ENCODE assay signal across 8 cellular contexts in the genomic region with DNA sequence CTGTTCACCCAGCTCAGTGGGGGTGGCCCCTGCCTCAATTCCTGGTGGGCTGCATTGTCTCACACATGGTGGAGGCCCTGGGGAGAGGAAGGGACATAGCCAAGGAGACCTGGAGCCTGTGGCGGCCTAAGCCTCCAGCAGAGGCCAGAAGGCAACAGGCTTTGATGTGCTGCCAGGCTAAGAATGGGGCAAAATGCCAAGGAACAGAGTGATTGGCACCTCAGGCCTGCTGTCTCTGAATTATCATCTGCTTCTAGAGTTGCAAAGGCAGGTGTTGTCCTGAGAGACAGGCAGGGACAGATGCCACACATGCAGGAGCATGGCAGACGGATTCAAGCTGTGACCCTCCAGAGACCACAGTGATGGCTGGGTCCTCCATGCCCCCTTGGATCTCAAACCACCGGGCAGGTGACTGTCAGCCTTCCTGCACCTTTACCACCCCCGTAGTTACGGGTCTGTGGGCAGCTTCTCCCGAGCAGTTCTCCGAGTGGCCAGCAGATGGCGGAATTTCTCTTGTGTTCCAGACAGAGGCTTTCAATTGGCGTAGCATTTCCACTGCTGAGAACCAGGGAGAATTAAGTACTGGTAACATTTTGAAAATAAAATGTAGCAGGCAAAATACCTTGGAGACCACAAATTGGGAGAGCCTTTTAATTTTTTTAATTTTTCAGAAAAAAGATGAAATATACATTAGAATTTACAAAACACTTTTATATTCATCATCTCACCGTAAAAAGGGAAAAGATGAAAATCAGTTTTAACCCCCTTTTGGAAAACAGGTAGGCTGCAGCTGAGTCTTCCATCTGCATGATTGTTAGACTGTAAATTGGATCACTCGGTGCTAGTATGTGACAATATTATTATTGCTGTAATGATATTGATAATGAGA.
DNase-seq lines count a peak whose midpoint lies in the region; ATAC-seq and TF ChIP-seq lines count a peak whose summit lies in the region.

No MANE protein-coding gene starts in this region.

- peak; percentile 78 for ATAC-seq in CD8-positive, alpha-beta T cell
- peak; percentile 89 for ATAC-seq in GM19455 (IDR thresholded peaks at IDR 0.05; ENCODE audit: unreplicated experiment)

- no peaks in the 10 kb centered on the region for H3K27me3 Mint-ChIP-seq in CD8-positive, alpha-beta T cell (ENCODE audit: low read depth)

- H3K36me3 Mint-ChIP-seq in CD8-positive, alpha-beta T cell = no peaks in the 10 kb centered on the region

- intact Hi-C loops in CD8-positive, alpha-beta T cell (cut with DNase I, micrococcal nuclease) = loop anchor here (1.0 to 10.0 kb wide), 8 partner anchors 124 to 1957 kb away; no protein-coding TSS in a partner anchor

- H3K9me3 ChIP-seq in CD8-positive, alpha-beta T cell (ENCODE audit: low read length) = no peaks in the 10 kb centered on the region

- peaks cover 4% of the 10 kb centered on the region for H3K4me1 Mint-ChIP-seq in CD8-positive, alpha-beta T cell (ENCODE audit: low read depth)

- TF ChIP-seq CTCF in CD8-positive, alpha-beta T cell (IDR thresholded peaks at IDR 0.05) = peak; percentile 95

- H3K9me3 Mint-ChIP-seq in CD8-positive, alpha-beta T cell = no peaks in the 10 kb centered on the region

- no peak overlapping the region for H3K27ac Mint-ChIP-seq in CD8-positive, alpha-beta T cell

- peak; percentile 75 to 94 (median 81) for DNase-seq in CD8-positive, alpha-beta T cell
- DNase-seq in HS-5 (ENCODE audit: low read depth) = peak; percentile 42
- peak; percentile 12 to 68 for DNase-seq in NOMO-1 (lab: John Stamatoyannopoulos, UW; ENCODE audit: unreplicated experiment in 2 of 2)
- peak; percentile 38 to 91 (median 89) for DNase-seq in activated CD8-positive, alpha-beta memory T cell treated with anti-CD3 and anti-CD28 coated beads for 48 hours (ENCODE audit: low read depth in 2 of 3, low spot score in 2 of 3)
- DNase-seq in epidermal melanocyte (ENCODE audit: insufficient read length, low spot score) = peak; percentile 43
- peak; percentile 91 for DNase-seq in mucosa of gallbladder (ENCODE audit: low spot score)
- DNase-seq in stimulated activated CD8-positive, alpha-beta memory T cell treated with anti-CD3 and anti-CD28 coated beads, Interleukin-4, amount 100 ng/mL, for 48 hours = peak; percentile 95

- POLR2A ChIA-PET in CD8-positive, alpha-beta T cell (lab: Charles Lee) = no interaction called here

- CTCF ChIA-PET in CD8-positive, alpha-beta T cell (lab: Charles Lee) = interaction anchor here (0.6 to 5.1 kb wide), 48 partner anchors 9 to 1807 kb away, joined by 3 to 66 read pairs (median 4); no protein-coding TSS in a partner anchor

- H3K27ac ChIP-seq in CD8-positive, alpha-beta T cell (ENCODE audit: low read depth, low read length) = no peak overlapping the region

- H3K4me3 Mint-ChIP-seq in CD8-positive, alpha-beta T cell = no peak overlapping the region

- H3K27me3 ChIP-seq in CD8-positive, alpha-beta T cell (ENCODE audit: insufficient read depth, low read length) = no peaks in the 10 kb centered on the region

- peaks cover 5% of the 10 kb centered on the region for H3K4me1 ChIP-seq in CD8-positive, alpha-beta T cell (ENCODE audit: insufficient read depth, low read length)

- H3K36me3 ChIP-seq in CD8-positive, alpha-beta T cell (ENCODE audit: insufficient read depth, low read length) = no peaks in the 10 kb centered on the region

- H3K4me3 ChIP-seq in CD8-positive, alpha-beta T cell (ENCODE audit: low read depth, low read length) = no peak overlapping the region

Comparison
In these comparisons a context has a peak if more than half of its experiments do, and no peak if none do; other contexts are left out.
1. DNase-seq: peak in every context shown above with its lines; median percentile 95 in stimulated activated CD8-positive, alpha-beta memory T cell treated with anti-CD3 and anti-CD28 coated beads, Interleukin-4, amount 100 ng/mL, for 48 hours; 91 in mucosa of gallbladder; 89 in activated CD8-positive, alpha-beta memory T cell treated with anti-CD3 and anti-CD28 coated beads for 48 hours; 81 in CD8-positive, alpha-beta T cell; 43 in epidermal melanocyte; 42 in HS-5; 40 in NOMO-1.